In the genomic region with DNA sequence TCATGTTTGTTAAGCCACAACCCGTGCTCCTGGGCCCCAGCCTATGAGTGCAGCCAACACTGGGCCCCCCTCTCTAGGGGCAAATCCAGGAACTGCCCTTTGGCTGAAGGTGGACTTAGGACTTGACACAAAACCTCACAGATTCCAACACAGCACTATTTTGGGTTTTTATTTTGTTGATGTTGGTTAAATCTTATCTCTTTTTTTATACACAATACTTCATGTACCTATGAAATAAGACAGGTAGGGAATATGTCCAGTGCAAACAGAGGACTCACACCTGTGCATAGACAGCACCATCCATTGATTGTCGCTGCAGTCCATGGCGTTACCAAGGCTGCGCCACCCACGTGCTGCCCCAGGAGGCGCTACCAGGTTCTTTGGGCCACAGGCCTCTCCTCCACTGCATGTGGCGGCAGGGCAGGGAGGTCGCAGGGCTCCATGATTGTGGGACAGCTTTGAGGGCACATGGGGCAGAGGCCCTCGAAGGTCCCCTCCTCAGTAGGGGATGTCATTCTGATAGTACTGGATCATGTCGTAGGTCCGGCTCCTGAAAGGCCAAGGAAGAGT, we compare ENCODE assay signal across 2 cellular contexts.
TF ChIP-seq lines count a peak whose summit lies in the region.

No MANE protein-coding gene starts in this region.

TF ChIP-seq in K562, 482 proteins besides CTCF, POLR2A, EP300 and RAD21 (continued from another document):
- TF ChIP-seq, protein P1, sequence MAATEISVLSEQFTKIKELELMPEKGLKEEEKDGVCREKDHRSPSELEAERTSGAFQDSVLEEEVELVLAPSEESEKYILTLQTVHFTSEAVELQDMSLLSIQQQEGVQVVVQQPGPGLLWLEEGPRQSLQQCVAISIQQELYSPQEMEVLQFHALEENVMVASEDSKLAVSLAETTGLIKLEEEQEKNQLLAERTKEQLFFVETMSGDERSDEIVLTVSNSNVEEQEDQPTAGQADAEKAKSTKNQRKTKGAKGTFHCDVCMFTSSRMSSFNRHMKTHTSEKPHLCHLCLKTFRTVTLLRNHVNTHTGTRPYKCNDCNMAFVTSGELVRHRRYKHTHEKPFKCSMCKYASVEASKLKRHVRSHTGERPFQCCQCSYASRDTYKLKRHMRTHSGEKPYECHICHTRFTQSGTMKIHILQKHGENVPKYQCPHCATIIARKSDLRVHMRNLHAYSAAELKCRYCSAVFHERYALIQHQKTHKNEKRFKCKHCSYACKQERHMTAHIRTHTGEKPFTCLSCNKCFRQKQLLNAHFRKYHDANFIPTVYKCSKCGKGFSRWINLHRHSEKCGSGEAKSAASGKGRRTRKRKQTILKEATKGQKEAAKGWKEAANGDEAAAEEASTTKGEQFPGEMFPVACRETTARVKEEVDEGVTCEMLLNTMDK (IDR thresholded peaks at IDR 0.05; ENCODE audit: borderline replicate concordance, insufficient read depth, low read depth, low read length, poor library complexity, severe bottlenecking): peak; percentile 36
- 0 out of 2 replicates have a peak, but pooled peaks have one; percentile 3 for TF ChIP-seq POLR2G (IDR thresholded peaks at IDR 0.05; ENCODE audit: low read depth, low read length)
- TF ChIP-seq, protein P2, sequence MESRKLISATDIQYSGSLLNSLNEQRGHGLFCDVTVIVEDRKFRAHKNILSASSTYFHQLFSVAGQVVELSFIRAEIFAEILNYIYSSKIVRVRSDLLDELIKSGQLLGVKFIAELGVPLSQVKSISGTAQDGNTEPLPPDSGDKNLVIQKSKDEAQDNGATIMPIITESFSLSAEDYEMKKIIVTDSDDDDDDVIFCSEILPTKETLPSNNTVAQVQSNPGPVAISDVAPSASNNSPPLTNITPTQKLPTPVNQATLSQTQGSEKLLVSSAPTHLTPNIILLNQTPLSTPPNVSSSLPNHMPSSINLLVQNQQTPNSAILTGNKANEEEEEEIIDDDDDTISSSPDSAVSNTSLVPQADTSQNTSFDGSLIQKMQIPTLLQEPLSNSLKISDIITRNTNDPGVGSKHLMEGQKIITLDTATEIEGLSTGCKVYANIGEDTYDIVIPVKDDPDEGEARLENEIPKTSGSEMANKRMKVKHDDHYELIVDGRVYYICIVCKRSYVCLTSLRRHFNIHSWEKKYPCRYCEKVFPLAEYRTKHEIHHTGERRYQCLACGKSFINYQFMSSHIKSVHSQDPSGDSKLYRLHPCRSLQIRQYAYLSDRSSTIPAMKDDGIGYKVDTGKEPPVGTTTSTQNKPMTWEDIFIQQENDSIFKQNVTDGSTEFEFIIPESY (CRISPR knock-in tag; IDR thresholded peaks at IDR 0.05): peak; percentile 99

TF ChIP-seq in HepG2, 621 proteins besides CTCF, POLR2A, EP300 and RAD21 (continued from another document):
- TF ChIP-seq, protein P2 (CRISPR knock-in tag; IDR thresholded peaks at IDR 0.05): peak; percentile 99
- TF ChIP-seq, protein P3, sequence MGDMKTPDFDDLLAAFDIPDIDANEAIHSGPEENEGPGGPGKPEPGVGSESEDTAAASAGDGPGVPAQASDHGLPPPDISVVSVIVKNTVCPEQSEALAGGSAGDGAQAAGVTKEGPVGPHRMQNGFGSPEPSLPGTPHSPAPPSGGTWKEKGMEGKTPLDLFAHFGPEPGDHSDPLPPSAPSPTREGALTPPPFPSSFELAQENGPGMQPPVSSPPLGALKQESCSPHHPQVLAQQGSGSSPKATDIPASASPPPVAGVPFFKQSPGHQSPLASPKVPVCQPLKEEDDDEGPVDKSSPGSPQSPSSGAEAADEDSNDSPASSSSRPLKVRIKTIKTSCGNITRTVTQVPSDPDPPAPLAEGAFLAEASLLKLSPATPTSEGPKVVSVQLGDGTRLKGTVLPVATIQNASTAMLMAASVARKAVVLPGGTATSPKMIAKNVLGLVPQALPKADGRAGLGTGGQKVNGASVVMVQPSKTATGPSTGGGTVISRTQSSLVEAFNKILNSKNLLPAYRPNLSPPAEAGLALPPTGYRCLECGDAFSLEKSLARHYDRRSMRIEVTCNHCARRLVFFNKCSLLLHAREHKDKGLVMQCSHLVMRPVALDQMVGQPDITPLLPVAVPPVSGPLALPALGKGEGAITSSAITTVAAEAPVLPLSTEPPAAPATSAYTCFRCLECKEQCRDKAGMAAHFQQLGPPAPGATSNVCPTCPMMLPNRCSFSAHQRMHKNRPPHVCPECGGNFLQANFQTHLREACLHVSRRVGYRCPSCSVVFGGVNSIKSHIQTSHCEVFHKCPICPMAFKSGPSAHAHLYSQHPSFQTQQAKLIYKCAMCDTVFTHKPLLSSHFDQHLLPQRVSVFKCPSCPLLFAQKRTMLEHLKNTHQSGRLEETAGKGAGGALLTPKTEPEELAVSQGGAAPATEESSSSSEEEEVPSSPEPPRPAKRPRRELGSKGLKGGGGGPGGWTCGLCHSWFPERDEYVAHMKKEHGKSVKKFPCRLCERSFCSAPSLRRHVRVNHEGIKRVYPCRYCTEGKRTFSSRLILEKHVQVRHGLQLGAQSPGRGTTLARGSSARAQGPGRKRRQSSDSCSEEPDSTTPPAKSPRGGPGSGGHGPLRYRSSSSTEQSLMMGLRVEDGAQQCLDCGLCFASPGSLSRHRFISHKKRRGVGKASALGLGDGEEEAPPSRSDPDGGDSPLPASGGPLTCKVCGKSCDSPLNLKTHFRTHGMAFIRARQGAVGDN (CRISPR knock-in tag; IDR thresholded peaks at IDR 0.05): peak; percentile 70
- TF ChIP-seq HNF4A (CRISPR knock-in tag; IDR thresholded peaks at IDR 0.05): peak; percentile 40; the same call in 1 of the 2 replicates
- TF ChIP-seq HOXA3 (CRISPR knock-in tag; IDR thresholded peaks at IDR 0.05): peak; percentile 56; the same call in 1 of the 2 replicates
- TF ChIP-seq, protein P4, sequence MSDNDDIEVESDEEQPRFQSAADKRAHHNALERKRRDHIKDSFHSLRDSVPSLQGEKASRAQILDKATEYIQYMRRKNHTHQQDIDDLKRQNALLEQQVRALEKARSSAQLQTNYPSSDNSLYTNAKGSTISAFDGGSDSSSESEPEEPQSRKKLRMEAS (IDR thresholded peaks at IDR 0.05): peak; percentile 27; the same call in 1 of the 2 replicates
- TF ChIP-seq, protein P5, sequence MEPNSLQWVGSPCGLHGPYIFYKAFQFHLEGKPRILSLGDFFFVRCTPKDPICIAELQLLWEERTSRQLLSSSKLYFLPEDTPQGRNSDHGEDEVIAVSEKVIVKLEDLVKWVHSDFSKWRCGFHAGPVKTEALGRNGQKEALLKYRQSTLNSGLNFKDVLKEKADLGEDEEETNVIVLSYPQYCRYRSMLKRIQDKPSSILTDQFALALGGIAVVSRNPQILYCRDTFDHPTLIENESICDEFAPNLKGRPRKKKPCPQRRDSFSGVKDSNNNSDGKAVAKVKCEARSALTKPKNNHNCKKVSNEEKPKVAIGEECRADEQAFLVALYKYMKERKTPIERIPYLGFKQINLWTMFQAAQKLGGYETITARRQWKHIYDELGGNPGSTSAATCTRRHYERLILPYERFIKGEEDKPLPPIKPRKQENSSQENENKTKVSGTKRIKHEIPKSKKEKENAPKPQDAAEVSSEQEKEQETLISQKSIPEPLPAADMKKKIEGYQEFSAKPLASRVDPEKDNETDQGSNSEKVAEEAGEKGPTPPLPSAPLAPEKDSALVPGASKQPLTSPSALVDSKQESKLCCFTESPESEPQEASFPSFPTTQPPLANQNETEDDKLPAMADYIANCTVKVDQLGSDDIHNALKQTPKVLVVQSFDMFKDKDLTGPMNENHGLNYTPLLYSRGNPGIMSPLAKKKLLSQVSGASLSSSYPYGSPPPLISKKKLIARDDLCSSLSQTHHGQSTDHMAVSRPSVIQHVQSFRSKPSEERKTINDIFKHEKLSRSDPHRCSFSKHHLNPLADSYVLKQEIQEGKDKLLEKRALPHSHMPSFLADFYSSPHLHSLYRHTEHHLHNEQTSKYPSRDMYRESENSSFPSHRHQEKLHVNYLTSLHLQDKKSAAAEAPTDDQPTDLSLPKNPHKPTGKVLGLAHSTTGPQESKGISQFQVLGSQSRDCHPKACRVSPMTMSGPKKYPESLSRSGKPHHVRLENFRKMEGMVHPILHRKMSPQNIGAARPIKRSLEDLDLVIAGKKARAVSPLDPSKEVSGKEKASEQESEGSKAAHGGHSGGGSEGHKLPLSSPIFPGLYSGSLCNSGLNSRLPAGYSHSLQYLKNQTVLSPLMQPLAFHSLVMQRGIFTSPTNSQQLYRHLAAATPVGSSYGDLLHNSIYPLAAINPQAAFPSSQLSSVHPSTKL (CRISPR knock-in tag; IDR thresholded peaks at IDR 0.05): 0 out of 2 replicates have a peak, but pooled peaks have one; percentile 6
TF ChIP-seq in HepG2: peak in this region for 7; not testable (repeated sequence) for 614.
